In the genomic region with DNA sequence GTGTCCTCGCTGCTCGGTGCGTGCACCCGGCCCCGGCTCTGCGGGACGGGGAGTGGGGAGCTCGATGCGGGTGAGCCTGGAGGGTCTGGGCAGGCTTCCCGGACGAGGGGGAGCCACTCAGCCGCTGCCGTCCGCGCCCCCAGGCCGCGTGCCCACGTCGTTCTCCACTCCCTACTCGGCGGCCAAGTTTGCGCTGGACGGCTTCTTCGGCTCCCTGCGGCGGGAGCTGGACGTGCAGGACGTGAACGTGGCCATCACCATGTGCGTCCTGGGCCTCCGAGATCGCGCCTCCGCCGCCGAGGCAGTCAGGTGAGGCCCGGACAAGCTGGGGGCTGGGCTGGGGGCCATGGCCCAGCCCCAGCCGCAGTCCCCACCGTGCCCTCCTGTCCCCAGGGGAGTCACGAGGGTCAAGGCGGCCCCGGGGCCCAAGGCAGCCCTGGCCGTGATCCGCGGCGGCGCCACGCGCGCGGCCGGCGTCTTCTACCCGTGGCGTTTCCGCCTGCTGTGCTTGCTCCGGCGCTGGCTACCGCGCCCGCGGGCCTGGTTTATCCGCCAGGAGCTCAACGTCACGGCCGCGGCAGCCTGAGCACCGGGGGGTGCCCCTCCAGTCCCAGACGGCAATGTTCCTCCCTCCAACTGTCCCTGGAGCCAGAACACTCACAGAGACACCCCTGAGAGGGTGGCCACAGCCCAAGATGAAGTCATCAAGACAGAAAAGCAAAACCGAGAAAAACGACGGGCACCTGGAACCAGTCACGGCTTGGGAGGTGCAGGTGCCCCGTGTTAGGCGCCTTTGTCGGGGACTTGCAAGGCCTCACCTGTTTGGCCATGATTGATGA, we compare ENCODE assay signal across 1 cellular context.
TF ChIP-seq lines count a peak whose summit lies in the region.

No MANE protein-coding gene starts in this region.

TF ChIP-seq in GM12878, 131 proteins besides CTCF, POLR2A, EP300 and RAD21:
- no peak for TF ChIP-seq NR2F1 (conservative IDR thresholded peaks at IDR 0.05)
- TF ChIP-seq LARP7 (IDR thresholded peaks at IDR 0.05): peak; percentile 66; the same call in 1 of the 2 replicates
- 0 out of 2 replicates have a peak, but pooled peaks have one; percentile 63 for TF ChIP-seq GATAD2B (conservative IDR thresholded peaks at IDR 0.05; ENCODE audit: low read depth)
- TF ChIP-seq WRNIP1 (IDR thresholded peaks at IDR 0.05; ENCODE audit: borderline replicate concordance, low read depth, low read length): no peak
- TF ChIP-seq, protein P1, sequence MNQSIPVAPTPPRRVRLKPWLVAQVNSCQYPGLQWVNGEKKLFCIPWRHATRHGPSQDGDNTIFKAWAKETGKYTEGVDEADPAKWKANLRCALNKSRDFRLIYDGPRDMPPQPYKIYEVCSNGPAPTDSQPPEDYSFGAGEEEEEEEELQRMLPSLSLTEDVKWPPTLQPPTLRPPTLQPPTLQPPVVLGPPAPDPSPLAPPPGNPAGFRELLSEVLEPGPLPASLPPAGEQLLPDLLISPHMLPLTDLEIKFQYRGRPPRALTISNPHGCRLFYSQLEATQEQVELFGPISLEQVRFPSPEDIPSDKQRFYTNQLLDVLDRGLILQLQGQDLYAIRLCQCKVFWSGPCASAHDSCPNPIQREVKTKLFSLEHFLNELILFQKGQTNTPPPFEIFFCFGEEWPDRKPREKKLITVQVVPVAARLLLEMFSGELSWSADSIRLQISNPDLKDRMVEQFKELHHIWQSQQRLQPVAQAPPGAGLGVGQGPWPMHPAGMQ (IDR thresholded peaks at IDR 0.05; ENCODE audit: borderline replicate concordance): no peak
- TF ChIP-seq HDAC6 (IDR thresholded peaks at IDR 0.05; ENCODE audit: unreplicated experiment): no peak
- peak; percentile 47; the same call in 1 of the 2 replicates for TF ChIP-seq ZNF217 (IDR thresholded peaks at IDR 0.05)
- TF ChIP-seq, protein P2, sequence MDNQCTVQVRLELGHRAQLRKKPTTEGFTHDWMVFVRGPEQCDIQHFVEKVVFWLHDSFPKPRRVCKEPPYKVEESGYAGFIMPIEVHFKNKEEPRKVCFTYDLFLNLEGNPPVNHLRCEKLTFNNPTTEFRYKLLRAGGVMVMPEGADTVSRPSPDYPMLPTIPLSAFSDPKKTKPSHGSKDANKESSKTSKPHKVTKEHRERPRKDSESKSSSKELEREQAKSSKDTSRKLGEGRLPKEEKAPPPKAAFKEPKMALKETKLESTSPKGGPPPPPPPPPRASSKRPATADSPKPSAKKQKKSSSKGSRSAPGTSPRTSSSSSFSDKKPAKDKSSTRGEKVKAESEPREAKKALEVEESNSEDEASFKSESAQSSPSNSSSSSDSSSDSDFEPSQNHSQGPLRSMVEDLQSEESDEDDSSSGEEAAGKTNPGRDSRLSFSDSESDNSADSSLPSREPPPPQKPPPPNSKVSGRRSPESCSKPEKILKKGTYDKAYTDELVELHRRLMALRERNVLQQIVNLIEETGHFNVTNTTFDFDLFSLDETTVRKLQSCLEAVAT (IDR thresholded peaks at IDR 0.05): 0 out of 2 replicates have a peak, but pooled peaks have one; percentile 23
- no peak for TF ChIP-seq SIN3A (IDR thresholded peaks at IDR 0.05; ENCODE audit: low read depth, low read length)
- TF ChIP-seq SMARCA5 (IDR thresholded peaks at IDR 0.05): peak; percentile 93
- peak; percentile 71 for TF ChIP-seq IKZF1 (conservative IDR thresholded peaks at IDR 0.05)
- TF ChIP-seq, protein P3, sequence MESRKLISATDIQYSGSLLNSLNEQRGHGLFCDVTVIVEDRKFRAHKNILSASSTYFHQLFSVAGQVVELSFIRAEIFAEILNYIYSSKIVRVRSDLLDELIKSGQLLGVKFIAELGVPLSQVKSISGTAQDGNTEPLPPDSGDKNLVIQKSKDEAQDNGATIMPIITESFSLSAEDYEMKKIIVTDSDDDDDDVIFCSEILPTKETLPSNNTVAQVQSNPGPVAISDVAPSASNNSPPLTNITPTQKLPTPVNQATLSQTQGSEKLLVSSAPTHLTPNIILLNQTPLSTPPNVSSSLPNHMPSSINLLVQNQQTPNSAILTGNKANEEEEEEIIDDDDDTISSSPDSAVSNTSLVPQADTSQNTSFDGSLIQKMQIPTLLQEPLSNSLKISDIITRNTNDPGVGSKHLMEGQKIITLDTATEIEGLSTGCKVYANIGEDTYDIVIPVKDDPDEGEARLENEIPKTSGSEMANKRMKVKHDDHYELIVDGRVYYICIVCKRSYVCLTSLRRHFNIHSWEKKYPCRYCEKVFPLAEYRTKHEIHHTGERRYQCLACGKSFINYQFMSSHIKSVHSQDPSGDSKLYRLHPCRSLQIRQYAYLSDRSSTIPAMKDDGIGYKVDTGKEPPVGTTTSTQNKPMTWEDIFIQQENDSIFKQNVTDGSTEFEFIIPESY (IDR thresholded peaks at IDR 0.05): peak; percentile 97
- no peak for TF ChIP-seq ZNF384 (IDR thresholded peaks at IDR 0.05; ENCODE audit: borderline replicate concordance, low read depth, low read length)
- peak; percentile 33; the same call in 1 of the 2 replicates for TF ChIP-seq DPF2 (IDR thresholded peaks at IDR 0.05)
- no peak for TF ChIP-seq SUZ12 (IDR thresholded peaks at IDR 0.05; ENCODE audit: unreplicated experiment)
